1 cellular context compared by ENCODE assay signal in genomic region chr17:32927201-32927723, GRCh38.
A peak's percentile ranks its signal among the peaks of the same experiment; 100 is the strongest.
TF ChIP-seq lines count a peak whose summit lies in the region.

No MANE protein-coding gene starts in this region.

TF ChIP-seq in HepG2, 621 proteins besides CTCF, POLR2A, EP300 and RAD21 (continued from another document and continues in another):
- TF ChIP-seq ZEB1 (IDR thresholded peaks at IDR 0.05; ENCODE audit: insufficient replicate concordance, low read depth), result no peak
- no peak for TF ChIP-seq SIX4 (CRISPR knock-in tag; IDR thresholded peaks at IDR 0.05)
- TF ChIP-seq KLF15 (CRISPR knock-in tag; IDR thresholded peaks at IDR 0.05; ENCODE audit: borderline replicate concordance), result no peak
- TF ChIP-seq ZMYM2 (CRISPR knock-in tag; IDR thresholded peaks at IDR 0.05), result no peak
- TF ChIP-seq HOXA5 (CRISPR knock-in tag; IDR thresholded peaks at IDR 0.05), result no peak
- no peak for TF ChIP-seq RFXANK (CRISPR knock-in tag; IDR thresholded peaks at IDR 0.05)
- TF ChIP-seq ZNF501 (CRISPR knock-in tag; IDR thresholded peaks at IDR 0.05), result peak; percentile 35; the same call in 1 of the 2 replicates
- TF ChIP-seq ARNT2 (CRISPR knock-in tag; IDR thresholded peaks at IDR 0.05; ENCODE audit: low read depth), result no peak; the same call in 1 of the 2 replicates
- TF ChIP-seq UBTF (CRISPR knock-in tag; IDR thresholded peaks at IDR 0.05), result peak; percentile 64
- TF ChIP-seq HNF4G (IDR thresholded peaks at IDR 0.05; ENCODE audit: borderline replicate concordance, low read depth, low read length), result peak; percentile 62
- TF ChIP-seq HNF4G (CRISPR knock-in tag; IDR thresholded peaks at IDR 0.05; ENCODE audit: borderline replicate concordance, low read depth), result peak; percentile 65; the same call in 1 of the 2 replicates
- no peak for TF ChIP-seq ZBTB1 (CRISPR knock-in tag; IDR thresholded peaks at IDR 0.05; ENCODE audit: borderline replicate concordance)
- no peak for TF ChIP-seq TBX3 (IDR thresholded peaks at IDR 0.05; ENCODE audit: borderline replicate concordance)
- TF ChIP-seq NFKBIZ (CRISPR knock-in tag; IDR thresholded peaks at IDR 0.05), result no peak
- no peak for TF ChIP-seq IKZF5 (CRISPR knock-in tag; IDR thresholded peaks at IDR 0.05)
- peak; percentile 64; the same call in 1 of the 2 replicates for TF ChIP-seq ZNF512B (CRISPR knock-in tag; IDR thresholded peaks at IDR 0.05; ENCODE audit: borderline replicate concordance)
- no peak for TF ChIP-seq MZF1 (CRISPR knock-in tag; IDR thresholded peaks at IDR 0.05; ENCODE audit: borderline replicate concordance)
- no peak for TF ChIP-seq ETS1 (CRISPR knock-in tag; IDR thresholded peaks at IDR 0.05)
- TF ChIP-seq ZXDC (CRISPR knock-in tag; IDR thresholded peaks at IDR 0.05), result no peak
- no peak for TF ChIP-seq MBNL3 (CRISPR knock-in tag; conservative IDR thresholded peaks at IDR 0.05)
- TF ChIP-seq RFX3 (CRISPR knock-in tag; IDR thresholded peaks at IDR 0.05), result no peak
- TF ChIP-seq ZNF7 (CRISPR knock-in tag; IDR thresholded peaks at IDR 0.05), result no peak
- no peak for TF ChIP-seq RARG (CRISPR knock-in tag; IDR thresholded peaks at IDR 0.05; ENCODE audit: low read depth)
- TF ChIP-seq NFYC (CRISPR knock-in tag; IDR thresholded peaks at IDR 0.05), result 0 out of 2 replicates have a peak, but pooled peaks have one; percentile 25
- TF ChIP-seq EED (CRISPR knock-in tag; IDR thresholded peaks at IDR 0.05), result no peak
- TF ChIP-seq MNT (IDR thresholded peaks at IDR 0.05), result no peak
- TF ChIP-seq FOXP4 (CRISPR knock-in tag; IDR thresholded peaks at IDR 0.05), result peak; percentile 79
- no peak for TF ChIP-seq SKI (IDR thresholded peaks at IDR 0.05; ENCODE audit: partially characterized antibody)
- 0 out of 2 replicates have a peak, but pooled peaks have one; percentile 48 for TF ChIP-seq ZBTB4 (CRISPR knock-in tag; IDR thresholded peaks at IDR 0.05; ENCODE audit: borderline replicate concordance)
- no peak for TF ChIP-seq ZNF275 (CRISPR knock-in tag; IDR thresholded peaks at IDR 0.05; ENCODE audit: borderline replicate concordance)
- TF ChIP-seq ARID4A (CRISPR knock-in tag; IDR thresholded peaks at IDR 0.05; ENCODE audit: borderline replicate concordance), result peak; percentile 59; the same call in 1 of the 2 replicates
- no peak for TF ChIP-seq ZFP37 (CRISPR knock-in tag; IDR thresholded peaks at IDR 0.05; ENCODE audit: borderline replicate concordance)
